1 cellular context compared by ENCODE assay signal in genomic region chr1:203795382-203796222, GRCh38.
TF ChIP-seq lines count a peak whose summit lies in the region.

A gene with protein sequence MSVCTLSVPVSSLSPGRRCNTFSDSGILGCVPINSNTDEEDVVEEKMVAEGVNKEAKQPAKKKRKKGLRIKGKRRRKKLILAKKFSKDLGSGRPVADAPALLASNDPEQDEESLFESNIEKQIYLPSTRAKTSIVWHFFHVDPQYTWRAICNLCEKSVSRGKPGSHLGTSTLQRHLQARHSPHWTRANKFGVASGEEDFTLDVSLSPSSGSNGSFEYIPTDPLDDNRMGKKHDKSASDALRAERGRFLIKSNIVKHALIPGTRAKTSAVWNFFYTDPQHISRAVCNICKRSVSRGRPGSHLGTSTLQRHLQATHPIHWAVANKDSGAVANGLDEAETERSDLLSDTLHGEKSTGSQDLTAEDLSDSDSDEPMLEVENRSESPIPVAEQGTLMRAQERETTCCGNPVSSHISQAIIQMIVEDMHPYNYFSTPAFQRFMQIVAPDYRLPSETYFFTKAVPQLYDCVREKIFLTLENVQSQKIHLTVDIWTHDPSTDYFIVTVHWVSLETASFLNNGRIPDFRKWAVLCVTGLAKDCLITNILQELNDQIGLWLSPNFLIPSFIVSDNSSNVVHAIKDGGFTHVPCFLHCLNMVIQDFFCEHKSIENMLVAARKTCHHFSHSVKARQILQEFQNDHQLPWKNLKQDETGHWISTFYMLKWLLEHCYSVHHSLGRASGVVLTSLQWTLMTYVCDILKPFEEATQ (N-terminal part only) (plus strand): TSS chr1:203795623. CDS start chr1:203797523, 1,900 bp downstream.
TSS of gene ZC3H11A (plus strand) at chr1:203795623. CDS start at chr1:203817071, 21,448 bp downstream.

TF ChIP-seq in HEK293, 187 proteins besides CTCF, POLR2A, EP300 and RAD21 (continued from another document and continues in another):
- TF ChIP-seq ZNF155 (tag by site-specific recombination; IDR thresholded peaks at IDR 0.05) (no peak), ZNF112 (tag by site-specific recombination; IDR thresholded peaks at IDR 0.05) (no peak), ZNF513 (tag by site-specific recombination; IDR thresholded peaks at IDR 0.05) (no peak), ZNF677 (tag by site-specific recombination; IDR thresholded peaks at IDR 0.05) (no peak), PRDM1 (tag by site-specific recombination; IDR thresholded peaks at IDR 0.05) (no peak), KLF16 (tag by site-specific recombination; IDR thresholded peaks at IDR 0.05) (peak; percentile 67), ZNF426 (tag by site-specific recombination; IDR thresholded peaks at IDR 0.05) (no peak), ZNF837 (tag by site-specific recombination; IDR thresholded peaks at IDR 0.05) (no peak), ATF2 (tag by site-specific recombination; IDR thresholded peaks at IDR 0.05; ENCODE audit: low read depth) (peak; percentile 46; the same call in 1 of the 2 replicates), ZNF121 (tag by site-specific recombination; IDR thresholded peaks at IDR 0.05) (no peak), ZNF433 (tag by site-specific recombination; IDR thresholded peaks at IDR 0.05; ENCODE audit: low read depth) (no peak), ZNF529 (tag by site-specific recombination; IDR thresholded peaks at IDR 0.05; ENCODE audit: insufficient replicate concordance) (no peak), INSM2 (tag by site-specific recombination; IDR thresholded peaks at IDR 0.05) (peak; percentile 46; the same call in 1 of the 2 replicates), ZNF561 (tag by site-specific recombination; IDR thresholded peaks at IDR 0.05; ENCODE audit: borderline replicate concordance) (no peak), ZNF37A (tag by site-specific recombination; IDR thresholded peaks at IDR 0.05) (no peak), ZNF488 (tag by site-specific recombination; IDR thresholded peaks at IDR 0.05) (no peak), MZF1 (tag by site-specific recombination; IDR thresholded peaks at IDR 0.05; ENCODE audit: borderline replicate concordance) (no peak), SP7 (tag by site-specific recombination; IDR thresholded peaks at IDR 0.05) (peak; percentile 69), SP3 (tag by site-specific recombination; IDR thresholded peaks at IDR 0.05) (peak; percentile 96), ZNF423 (tag by site-specific recombination; IDR thresholded peaks at IDR 0.05) (no peak), ZNF248 (tag by site-specific recombination; IDR thresholded peaks at IDR 0.05) (no peak), ZNF133 (tag by site-specific recombination; IDR thresholded peaks at IDR 0.05) (no peak), ZNF23 (tag by site-specific recombination; IDR thresholded peaks at IDR 0.05; ENCODE audit: borderline replicate concordance) (no peak), ZNF280C (tag by site-specific recombination; IDR thresholded peaks at IDR 0.05) (no peak), SALL2 (tag by site-specific recombination; IDR thresholded peaks at IDR 0.05; ENCODE audit: borderline replicate concordance) (no peak), HOXA7 (CRISPR knock-in tag; IDR thresholded peaks at IDR 0.05; ENCODE audit: borderline replicate concordance) (no peak), ZNF843 (tag by site-specific recombination; IDR thresholded peaks at IDR 0.05) (no peak; the same call in 1 of the 2 replicates), ZNF658 (tag by site-specific recombination; IDR thresholded peaks at IDR 0.05) (no peak), PBX3 (CRISPR knock-in tag; IDR thresholded peaks at IDR 0.05) (no peak)
- TF ChIP-seq, protein P1, sequence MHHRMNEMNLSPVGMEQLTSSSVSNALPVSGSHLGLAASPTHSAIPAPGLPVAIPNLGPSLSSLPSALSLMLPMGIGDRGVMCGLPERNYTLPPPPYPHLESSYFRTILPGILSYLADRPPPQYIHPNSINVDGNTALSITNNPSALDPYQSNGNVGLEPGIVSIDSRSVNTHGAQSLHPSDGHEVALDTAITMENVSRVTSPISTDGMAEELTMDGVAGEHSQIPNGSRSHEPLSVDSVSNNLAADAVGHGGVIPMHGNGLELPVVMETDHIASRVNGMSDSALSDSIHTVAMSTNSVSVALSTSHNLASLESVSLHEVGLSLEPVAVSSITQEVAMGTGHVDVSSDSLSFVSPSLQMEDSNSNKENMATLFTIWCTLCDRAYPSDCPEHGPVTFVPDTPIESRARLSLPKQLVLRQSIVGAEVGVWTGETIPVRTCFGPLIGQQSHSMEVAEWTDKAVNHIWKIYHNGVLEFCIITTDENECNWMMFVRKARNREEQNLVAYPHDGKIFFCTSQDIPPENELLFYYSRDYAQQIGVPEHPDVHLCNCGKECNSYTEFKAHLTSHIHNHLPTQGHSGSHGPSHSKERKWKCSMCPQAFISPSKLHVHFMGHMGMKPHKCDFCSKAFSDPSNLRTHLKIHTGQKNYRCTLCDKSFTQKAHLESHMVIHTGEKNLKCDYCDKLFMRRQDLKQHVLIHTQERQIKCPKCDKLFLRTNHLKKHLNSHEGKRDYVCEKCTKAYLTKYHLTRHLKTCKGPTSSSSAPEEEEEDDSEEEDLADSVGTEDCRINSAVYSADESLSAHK (tag by site-specific recombination; IDR thresholded peaks at IDR 0.05), result no peak
- TF ChIP-seq, protein P2, sequence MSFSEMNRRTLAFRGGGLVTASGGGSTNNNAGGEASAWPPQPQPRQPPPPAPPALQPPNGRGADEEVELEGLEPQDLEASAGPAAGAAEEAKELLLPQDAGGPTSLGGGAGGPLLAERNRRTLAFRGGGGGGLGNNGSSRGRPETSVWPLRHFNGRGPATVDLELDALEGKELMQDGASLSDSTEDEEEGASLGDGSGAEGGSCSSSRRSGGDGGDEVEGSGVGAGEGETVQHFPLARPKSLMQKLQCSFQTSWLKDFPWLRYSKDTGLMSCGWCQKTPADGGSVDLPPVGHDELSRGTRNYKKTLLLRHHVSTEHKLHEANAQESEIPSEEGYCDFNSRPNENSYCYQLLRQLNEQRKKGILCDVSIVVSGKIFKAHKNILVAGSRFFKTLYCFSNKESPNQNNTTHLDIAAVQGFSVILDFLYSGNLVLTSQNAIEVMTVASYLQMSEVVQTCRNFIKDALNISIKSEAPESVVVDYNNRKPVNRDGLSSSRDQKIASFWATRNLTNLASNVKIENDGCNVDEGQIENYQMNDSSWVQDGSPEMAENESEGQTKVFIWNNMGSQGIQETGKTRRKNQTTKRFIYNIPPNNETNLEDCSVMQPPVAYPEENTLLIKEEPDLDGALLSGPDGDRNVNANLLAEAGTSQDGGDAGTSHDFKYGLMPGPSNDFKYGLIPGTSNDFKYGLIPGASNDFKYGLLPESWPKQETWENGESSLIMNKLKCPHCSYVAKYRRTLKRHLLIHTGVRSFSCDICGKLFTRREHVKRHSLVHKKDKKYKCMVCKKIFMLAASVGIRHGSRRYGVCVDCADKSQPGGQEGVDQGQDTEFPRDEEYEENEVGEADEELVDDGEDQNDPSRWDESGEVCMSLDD (tag by site-specific recombination; IDR thresholded peaks at IDR 0.05), result no peak
- TF ChIP-seq, protein P3, sequence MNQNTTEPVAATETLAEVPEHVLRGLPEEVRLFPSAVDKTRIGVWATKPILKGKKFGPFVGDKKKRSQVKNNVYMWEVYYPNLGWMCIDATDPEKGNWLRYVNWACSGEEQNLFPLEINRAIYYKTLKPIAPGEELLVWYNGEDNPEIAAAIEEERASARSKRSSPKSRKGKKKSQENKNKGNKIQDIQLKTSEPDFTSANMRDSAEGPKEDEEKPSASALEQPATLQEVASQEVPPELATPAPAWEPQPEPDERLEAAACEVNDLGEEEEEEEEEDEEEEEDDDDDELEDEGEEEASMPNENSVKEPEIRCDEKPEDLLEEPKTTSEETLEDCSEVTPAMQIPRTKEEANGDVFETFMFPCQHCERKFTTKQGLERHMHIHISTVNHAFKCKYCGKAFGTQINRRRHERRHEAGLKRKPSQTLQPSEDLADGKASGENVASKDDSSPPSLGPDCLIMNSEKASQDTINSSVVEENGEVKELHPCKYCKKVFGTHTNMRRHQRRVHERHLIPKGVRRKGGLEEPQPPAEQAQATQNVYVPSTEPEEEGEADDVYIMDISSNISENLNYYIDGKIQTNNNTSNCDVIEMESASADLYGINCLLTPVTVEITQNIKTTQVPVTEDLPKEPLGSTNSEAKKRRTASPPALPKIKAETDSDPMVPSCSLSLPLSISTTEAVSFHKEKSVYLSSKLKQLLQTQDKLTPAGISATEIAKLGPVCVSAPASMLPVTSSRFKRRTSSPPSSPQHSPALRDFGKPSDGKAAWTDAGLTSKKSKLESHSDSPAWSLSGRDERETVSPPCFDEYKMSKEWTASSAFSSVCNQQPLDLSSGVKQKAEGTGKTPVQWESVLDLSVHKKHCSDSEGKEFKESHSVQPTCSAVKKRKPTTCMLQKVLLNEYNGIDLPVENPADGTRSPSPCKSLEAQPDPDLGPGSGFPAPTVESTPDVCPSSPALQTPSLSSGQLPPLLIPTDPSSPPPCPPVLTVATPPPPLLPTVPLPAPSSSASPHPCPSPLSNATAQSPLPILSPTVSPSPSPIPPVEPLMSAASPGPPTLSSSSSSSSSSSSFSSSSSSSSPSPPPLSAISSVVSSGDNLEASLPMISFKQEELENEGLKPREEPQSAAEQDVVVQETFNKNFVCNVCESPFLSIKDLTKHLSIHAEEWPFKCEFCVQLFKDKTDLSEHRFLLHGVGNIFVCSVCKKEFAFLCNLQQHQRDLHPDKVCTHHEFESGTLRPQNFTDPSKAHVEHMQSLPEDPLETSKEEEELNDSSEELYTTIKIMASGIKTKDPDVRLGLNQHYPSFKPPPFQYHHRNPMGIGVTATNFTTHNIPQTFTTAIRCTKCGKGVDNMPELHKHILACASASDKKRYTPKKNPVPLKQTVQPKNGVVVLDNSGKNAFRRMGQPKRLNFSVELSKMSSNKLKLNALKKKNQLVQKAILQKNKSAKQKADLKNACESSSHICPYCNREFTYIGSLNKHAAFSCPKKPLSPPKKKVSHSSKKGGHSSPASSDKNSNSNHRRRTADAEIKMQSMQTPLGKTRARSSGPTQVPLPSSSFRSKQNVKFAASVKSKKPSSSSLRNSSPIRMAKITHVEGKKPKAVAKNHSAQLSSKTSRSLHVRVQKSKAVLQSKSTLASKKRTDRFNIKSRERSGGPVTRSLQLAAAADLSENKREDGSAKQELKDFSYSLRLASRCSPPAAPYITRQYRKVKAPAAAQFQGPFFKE (tag by site-specific recombination; IDR thresholded peaks at IDR 0.05; ENCODE audit: borderline replicate concordance), result no peak
